In the genomic region with DNA sequence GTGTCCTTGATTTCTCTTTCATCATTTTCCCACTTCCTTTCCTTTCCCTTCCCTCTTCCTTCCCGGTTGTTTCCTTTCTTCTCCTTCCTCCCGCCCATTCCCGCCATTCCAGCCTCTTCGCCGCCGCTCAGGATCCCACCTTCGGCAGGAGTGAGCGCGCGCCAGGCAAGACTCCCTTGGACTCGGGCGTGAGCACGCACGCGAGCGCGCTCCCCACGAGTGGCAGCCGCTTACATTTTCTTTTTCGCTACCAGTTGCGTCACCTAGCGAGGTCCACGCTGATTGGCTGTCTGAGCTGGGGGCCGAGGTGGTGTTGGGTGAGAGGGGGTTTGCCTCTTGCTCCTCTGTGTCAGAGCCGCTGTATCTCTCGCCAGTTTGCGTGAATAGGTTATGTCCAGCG, we compare ENCODE assay signal across 1 cellular context.
TF ChIP-seq lines count a peak whose summit lies in the region.

No MANE protein-coding gene starts in this region.

TF ChIP-seq in H1, 55 proteins besides CTCF, POLR2A, EP300 and RAD21:
- TF ChIP-seq GABPA (IDR thresholded peaks at IDR 0.05; ENCODE audit: borderline replicate concordance, insufficient read depth, low read length), result no peak
- TF ChIP-seq RXRA (IDR thresholded peaks at IDR 0.05; ENCODE audit: insufficient read depth, low read depth, low read length), result no peak
- TF ChIP-seq YY1 (IDR thresholded peaks at IDR 0.05; ENCODE audit: low read depth, low read length), result no peak
- TF ChIP-seq SAP30 (IDR thresholded peaks at IDR 0.05; ENCODE audit: insufficient read depth, insufficient replicate concordance, low read length), result no peak
- TF ChIP-seq RFX5 (IDR thresholded peaks at IDR 0.05; ENCODE audit: borderline replicate concordance, low read depth, low read length), result peak; percentile 72
- TF ChIP-seq SIX5 (IDR thresholded peaks at IDR 0.05; ENCODE audit: low read depth, low read length), result no peak
- TF ChIP-seq KDM4A (IDR thresholded peaks at IDR 0.05; ENCODE audit: low read depth, low read length, severe bottlenecking), result no peak
- no peak for TF ChIP-seq ZNF274 (IDR thresholded peaks at IDR 0.05; ENCODE audit: borderline replicate concordance, extremely low read depth, low read length)
- no peak for TF ChIP-seq CBX8 (IDR thresholded peaks at IDR 0.05; ENCODE audit: borderline replicate concordance, low read depth, low read length)
- TF ChIP-seq JUND (IDR thresholded peaks at IDR 0.05; ENCODE audit: low read length), result no peak
- no peak for TF ChIP-seq ATF2 (IDR thresholded peaks at IDR 0.05; ENCODE audit: low read length)
- no peak for TF ChIP-seq POU5F1 (IDR thresholded peaks at IDR 0.05; ENCODE audit: low read depth, low read length)
- TF ChIP-seq KDM1A (IDR thresholded peaks at IDR 0.05; ENCODE audit: borderline replicate concordance, low read length), result no peak
- TF ChIP-seq SIRT6 (IDR thresholded peaks at IDR 0.05; ENCODE audit: low read length), result no peak
- TF ChIP-seq NANOG (IDR thresholded peaks at IDR 0.05; ENCODE audit: insufficient read depth, low read depth, low read length, poor library complexity, severe bottlenecking), result no peak
- no peak for TF ChIP-seq POLR2AphosphoS5 (IDR thresholded peaks at IDR 0.05; ENCODE audit: low read depth, low read length)
- no peak for TF ChIP-seq FOSL1 (IDR thresholded peaks at IDR 0.05; ENCODE audit: insufficient read depth, low read depth, low read length)
- TF ChIP-seq SIN3A (conservative IDR thresholded peaks at IDR 0.05 in 1 of 2, IDR thresholded peaks at IDR 0.05 in 1 of 2; ENCODE audit: low read depth in 1 of 2, low read length in 2 of 2), result no peak
- TF ChIP-seq EZH2 (IDR thresholded peaks at IDR 0.05; ENCODE audit: low read depth, low read length, severe bottlenecking), result no peak
- TF ChIP-seq TAF7 (optimal IDR thresholded peaks at IDR 0.05; ENCODE audit: borderline replicate concordance, low read depth, low read length), result no peak
- TF ChIP-seq TCF12 (IDR thresholded peaks at IDR 0.05; ENCODE audit: low read depth, low read length), result no peak
- no peak for TF ChIP-seq HDAC6 (IDR thresholded peaks at IDR 0.05; ENCODE audit: low read depth, low read length)
- TF ChIP-seq SP1 (IDR thresholded peaks at IDR 0.05; ENCODE audit: low read depth, low read length), result no peak
- TF ChIP-seq CTBP2 (IDR thresholded peaks at IDR 0.05; ENCODE audit: borderline replicate concordance, insufficient read depth, insufficient read length, low read length), result no peak
- TF ChIP-seq TBP (IDR thresholded peaks at IDR 0.05; ENCODE audit: low read depth, low read length), result no peak
- TF ChIP-seq CEBPB (IDR thresholded peaks at IDR 0.05; ENCODE audit: low read depth, low read length), result peak; percentile 67
- no peak for TF ChIP-seq CHD7 (IDR thresholded peaks at IDR 0.05; ENCODE audit: insufficient replicate concordance, low read length)
- no peak for TF ChIP-seq SP4 (IDR thresholded peaks at IDR 0.05; ENCODE audit: low read length)
- TF ChIP-seq MAFK (IDR thresholded peaks at IDR 0.05; ENCODE audit: low read depth, low read length), result no peak
- 0 out of 4 replicates have a peak, but pooled peaks of 1 of the 2 experiments have one; percentile 51 for TF ChIP-seq HDAC2 (IDR thresholded peaks at IDR 0.05; ENCODE audit: borderline replicate concordance in 1 of 2, low read depth in 2 of 2, low read length in 2 of 2)
- no peak for TF ChIP-seq BRCA1 (IDR thresholded peaks at IDR 0.05; ENCODE audit: low read depth, low read length)
- 0 out of 2 replicates have a peak, but pooled peaks have one; percentile 39 for TF ChIP-seq CREB1 (IDR thresholded peaks at IDR 0.05)
- TF ChIP-seq JUN (IDR thresholded peaks at IDR 0.05; ENCODE audit: low read depth, low read length), result no peak
- no peak for TF ChIP-seq MAX (IDR thresholded peaks at IDR 0.05)
- TF ChIP-seq, protein P1, sequence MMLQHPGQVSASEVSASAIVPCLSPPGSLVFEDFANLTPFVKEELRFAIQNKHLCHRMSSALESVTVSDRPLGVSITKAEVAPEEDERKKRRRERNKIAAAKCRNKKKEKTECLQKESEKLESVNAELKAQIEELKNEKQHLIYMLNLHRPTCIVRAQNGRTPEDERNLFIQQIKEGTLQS (IDR thresholded peaks at IDR 0.05; ENCODE audit: insufficient read depth, low read depth, low read length), result peak; percentile 13; the same call in 1 of the 2 replicates
- no peak for TF ChIP-seq GTF2F1 (IDR thresholded peaks at IDR 0.05; ENCODE audit: borderline replicate concordance, low read depth, low read length)
- TF ChIP-seq TAF1 (IDR thresholded peaks at IDR 0.05; ENCODE audit: low read depth, low read length), result peak; percentile 20; the same call in 1 of the 2 replicates
- no peak for TF ChIP-seq CHD2 (IDR thresholded peaks at IDR 0.05; ENCODE audit: low read length)
- TF ChIP-seq RBBP5 (IDR thresholded peaks at IDR 0.05; ENCODE audit: borderline replicate concordance, low read depth, low read length), result no peak
- TF ChIP-seq SRF (IDR thresholded peaks at IDR 0.05; ENCODE audit: low read depth, low read length), result no peak
- TF ChIP-seq TEAD4 (IDR thresholded peaks at IDR 0.05; ENCODE audit: low read depth, low read length), result no peak
- TF ChIP-seq RNF2 (IDR thresholded peaks at IDR 0.05; ENCODE audit: borderline replicate concordance, low read depth, low read length, missing control alignments, poor library complexity, severe bottlenecking), result no peak
- TF ChIP-seq NRF1 (IDR thresholded peaks at IDR 0.05; ENCODE audit: low read depth, low read length), result no peak
- no peak for TF ChIP-seq ASH2L (IDR thresholded peaks at IDR 0.05; ENCODE audit: low read length)
- peak; percentile 61 for TF ChIP-seq BACH1 (IDR thresholded peaks at IDR 0.05; ENCODE audit: low read length)
- no peak for TF ChIP-seq PHF8 (conservative IDR thresholded peaks at IDR 0.05; ENCODE audit: low read depth, low read length)
- TF ChIP-seq EGR1 (IDR thresholded peaks at IDR 0.05; ENCODE audit: borderline replicate concordance, low read depth, low read length), result no peak
- no peak for TF ChIP-seq SP2 (IDR thresholded peaks at IDR 0.05; ENCODE audit: low read length)
- no peak for TF ChIP-seq CBX5 (IDR thresholded peaks at IDR 0.05; ENCODE audit: low read depth, low read length)
- no peak for TF ChIP-seq KDM5A (IDR thresholded peaks at IDR 0.05; ENCODE audit: low read length)
- TF ChIP-seq BCL11A (IDR thresholded peaks at IDR 0.05; ENCODE audit: low read depth in 2 of 2, low read length in 2 of 2), result no peak
- no peak for TF ChIP-seq SUZ12 (IDR thresholded peaks at IDR 0.05; ENCODE audit: low read length)
- no peak for TF ChIP-seq CHD1 (IDR thresholded peaks at IDR 0.05; ENCODE audit: low read depth, low read length)
- TF ChIP-seq, protein P2, sequence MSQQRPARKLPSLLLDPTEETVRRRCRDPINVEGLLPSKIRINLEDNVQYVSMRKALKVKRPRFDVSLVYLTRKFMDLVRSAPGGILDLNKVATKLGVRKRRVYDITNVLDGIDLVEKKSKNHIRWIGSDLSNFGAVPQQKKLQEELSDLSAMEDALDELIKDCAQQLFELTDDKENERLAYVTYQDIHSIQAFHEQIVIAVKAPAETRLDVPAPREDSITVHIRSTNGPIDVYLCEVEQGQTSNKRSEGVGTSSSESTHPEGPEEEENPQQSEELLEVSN (IDR thresholded peaks at IDR 0.05), result 0 out of 2 replicates have a peak, but pooled peaks have one; percentile 7
- no peak for TF ChIP-seq USF2 (IDR thresholded peaks at IDR 0.05; ENCODE audit: low read length)
TF ChIP-seq in H1: peak in this region for 8.
